Comparison of ENCODE assay signal across 8 cellular contexts in the genomic region with DNA sequence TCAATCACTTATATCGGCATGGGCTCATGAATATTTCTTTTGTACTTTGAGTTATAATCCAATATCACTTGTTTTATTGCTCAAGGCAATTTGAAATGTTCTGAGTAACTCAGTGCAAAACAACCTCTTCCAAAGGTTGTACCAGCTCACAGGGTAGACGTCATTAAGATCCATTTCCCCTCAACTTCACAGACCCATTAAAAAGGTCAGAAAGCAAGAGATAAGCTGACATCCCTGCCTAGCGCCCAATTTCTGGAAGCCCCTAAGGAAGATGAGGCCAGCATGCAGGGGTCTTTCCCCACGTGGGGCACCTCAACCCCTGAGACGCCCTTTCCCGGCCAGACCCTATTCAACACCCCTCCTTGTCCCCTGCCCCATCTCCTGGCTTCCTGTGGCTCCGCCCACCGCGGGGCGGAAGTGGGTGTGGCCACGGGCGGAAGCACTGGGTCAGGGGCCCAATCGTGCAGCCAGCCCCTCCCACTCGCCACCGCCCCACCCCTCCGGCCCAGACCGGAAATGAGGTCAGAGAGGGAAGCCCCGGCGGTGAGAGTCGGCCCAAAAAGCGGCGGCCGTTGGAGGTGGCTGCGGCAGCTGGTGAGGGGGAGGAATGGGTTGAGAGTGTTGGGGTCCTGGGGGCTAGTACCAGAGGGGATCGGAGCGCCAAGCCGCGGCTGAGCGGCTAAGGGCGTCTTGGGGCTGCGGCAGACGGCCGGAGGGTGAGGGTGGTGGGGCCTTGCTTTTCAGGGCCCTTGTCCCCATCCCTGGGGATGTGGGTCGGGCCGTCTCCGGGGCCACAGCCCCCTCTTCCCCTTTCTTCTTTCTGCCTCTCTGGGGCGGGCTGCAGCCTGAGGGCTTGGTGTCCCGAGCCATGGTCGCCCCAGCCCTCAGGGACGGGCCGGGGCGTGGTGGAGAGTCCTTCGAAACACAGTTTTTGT. TPM values are rescaled to one million over a fixed set of nuclear protein-coding genes. Genes with fewer than 3 reads are reported as not detected.
DNase-seq lines count a peak whose midpoint lies in the region; ATAC-seq, FAIRE-seq and TF ChIP-seq lines count a peak whose summit lies in the region.

A gene (plus strand): TSS at position 525 of the 935 bp plus-strand sequence. CDS start 2,442 bp downstream, outside the sequence.

- H3K27ac Mint-ChIP-seq in T-cell (peak within 1 kb of the TSS; percentile 91 to 96), type B pancreatic cell (peak within 1 kb of the TSS; percentile 94)

- H3K27me3 Mint-ChIP-seq in T-cell (no peaks in the 10 kb centered on the region), type B pancreatic cell (peaks cover 24% of the 10 kb centered on the region)

- H3K9me3 ChIP-seq in adipocyte (ENCODE audit: control insufficient read depth, low read length) (no peaks in the 10 kb centered on the region), heart left ventricle (no peaks in the 10 kb centered on the region)

- FAIRE-seq in GM12891 (lab: Jason Lieb, UNC) = peak; percentile 95

- H3K9me3 Mint-ChIP-seq in T-cell = peaks cover 0 to 2% (median 0%) of the 10 kb centered on the region in 3 donors
- peaks cover 5% of the 10 kb centered on the region for H3K9me3 Mint-ChIP-seq in type B pancreatic cell

- ATAC-seq in HG02759 (IDR thresholded peaks at IDR 0.05; ENCODE audit: unreplicated experiment) = peak; percentile 94
- peak; percentile 90 to 93 (median 92) for ATAC-seq in T-cell (replicated peaks in 1 of 4)
- peak; percentile 99 to 100 (median 100) for ATAC-seq in heart left ventricle

- TF ChIP-seq CTCF in heart left ventricle (IDR thresholded peaks at IDR 0.05) (no peak), type B pancreatic cell (conservative IDR thresholded peaks at IDR 0.05) (no peak)

- H3K36me3 Mint-ChIP-seq in T-cell (peaks cover 18% of the 10 kb centered on the region), type B pancreatic cell (peaks cover 23% of the 10 kb centered on the region)

- CTCF ChIA-PET in T-cell (lab: Charles Lee) = interaction anchor here in 1 of 2 donors (1.5 kb wide), 1 partner anchor 166 kb away, joined by 5 read pairs; no protein-coding TSS in a partner anchor

- H3K36me3 ChIP-seq in adipocyte (ENCODE audit: control insufficient read depth, insufficient read depth, low read length, severe bottlenecking) = peaks cover 20% of the 10 kb centered on the region
- H3K36me3 ChIP-seq in heart left ventricle = peaks cover 0 to 24% (median 16%) of the 10 kb centered on the region in 9 donors

- H3K4me3 ChIP-seq in adipocyte (ENCODE audit: low read length) (peak within 1 kb of the TSS; percentile 96), heart left ventricle (peak within 1 kb of the TSS; percentile 53 to 100 (median 96))

- no peaks in the 10 kb centered on the region for H3K27me3 ChIP-seq in adipocyte (replicated peaks; ENCODE audit: control insufficient read depth, insufficient read depth, low read length)
- H3K27me3 ChIP-seq in heart left ventricle = no peaks in the 10 kb centered on the region

- H3K9ac ChIP-seq in adipocyte (ENCODE audit: low read length) = peak within 1 kb of the TSS; percentile 96

- peak within 1 kb of the TSS; percentile 68 to 94 (median 88) for H3K27ac ChIP-seq in heart left ventricle

- POLR2A ChIA-PET in T-cell (lab: Charles Lee) = interaction anchor here (0.6 to 1.1 kb wide), 2 partner anchors 24 to 65 kb away, joined by 3 read pairs; no protein-coding TSS in a partner anchor

- H3K4me3 Mint-ChIP-seq in T-cell (peak within 1 kb of the TSS; percentile 95 to 96 (median 95)), type B pancreatic cell (peak within 1 kb of the TSS; percentile 97)

- H3K4me1 Mint-ChIP-seq in T-cell (peaks cover 54 to 57% (median 54%) of the 10 kb centered on the region in 3 donors), type B pancreatic cell (ENCODE audit: unreplicated experiment) (peaks cover 47% of the 10 kb centered on the region)

- TF ChIP-seq POLR2A in GM12891 (IDR thresholded peaks at IDR 0.05; ENCODE audit: low read depth, low read length) = peak; percentile 79
- peak in 1 of 2 donors; percentile 76 for TF ChIP-seq POLR2A in heart left ventricle (IDR thresholded peaks at IDR 0.05)

- DNase-seq in GM12891 (ENCODE audit: insufficient read length, low spot score) (peak; percentile 94), NCI-H1417 (lab: John Stamatoyannopoulos, UW) (peak; percentile 94 to 97 (median 94)), T-cell (peak; percentile 91 to 99 (median 97)), adipocyte (ENCODE audit: low read depth) (peak; percentile 98), heart left ventricle (peak; percentile 95 to 97 (median 95)), posterior cingulate gyrus (peak; percentile 90 to 99 (median 96)), type B pancreatic cell (ENCODE audit: extremely low spot score, unreplicated experiment) (peak; percentile 96)

- intact Hi-C loops in heart left ventricle (cut with DNase I) (no loop called here), posterior cingulate gyrus (cut with DNase I) (no loop called here)

- WGBS in heart left ventricle, 4 donors = 3 to 4% (median 3%) methylated on average over 37 to 43 of the region's 43 CpGs

- H3K4me1 ChIP-seq in adipocyte (ENCODE audit: control insufficient read depth, insufficient read depth, low read length) (peaks cover 46% of the 10 kb centered on the region), heart left ventricle (peaks cover 16 to 47% (median 39%) of the 10 kb centered on the region in 12 donors)

TF ChIP-seq in GM12891, 5 proteins besides CTCF, POLR2A, EP300 and RAD21:
- TF ChIP-seq SPI1 (IDR thresholded peaks at IDR 0.05; ENCODE audit: low read depth, low read length) = peak; percentile 72
- TF ChIP-seq PAX5 (IDR thresholded peaks at IDR 0.05; ENCODE audit: insufficient read depth, low read length, severe bottlenecking) = no peak
- peak; percentile 69 for TF ChIP-seq TAF1 (IDR thresholded peaks at IDR 0.05; ENCODE audit: low read depth, low read length)
- peak; percentile 82 for TF ChIP-seq POLR2AphosphoS5 (IDR thresholded peaks at IDR 0.05; ENCODE audit: low read depth, low read length)
- no peak for TF ChIP-seq POU2F2 (IDR thresholded peaks at IDR 0.05; ENCODE audit: low read depth, low read length)

RNA-seq across cellular contexts. Expression of the gene that starts here (rescaled TPM):
- 35.0 TPM for polyA plus RNA-seq in GM12891 (2012; ENCODE audit: low read depth, missing spikeins)
- total RNA-seq in T-cell (10 to 100 TPM; 58.5 to 74.6 (median 72.1) TPM), heart left ventricle (10 to 100 TPM; 21.0 to 32.8 (median 25.1) TPM), type B pancreatic cell (ENCODE audit: low replicate concordance) (46.8 and 57.0 TPM in 2 replicates)
- polyA plus RNA-seq in heart left ventricle = 10 to 100 TPM in 1 of 2 donors, 1 to 10 TPM in 1; 5.7 to 13.9 TPM

Comparison
In these comparisons a context has a peak if more than half of its experiments do, and no peak if none do; other contexts are left out.
1. Peak in every context shown above with its lines: DNase-seq, ATAC-seq, H3K4me3 ChIP-seq and H3K27ac ChIP-seq.